ENCODE assay signal across 8 cellular contexts in genomic region chr22:29310863-29311339, GRCh38. TPM values are rescaled to one million over a fixed set of nuclear protein-coding genes. Genes with fewer than 3 reads are reported as not detected.
DNase-seq lines count a peak whose midpoint lies in the region; ATAC-seq, FAIRE-seq and TF ChIP-seq lines count a peak whose summit lies in the region.

No MANE protein-coding gene starts in this region.

- H3K36me3 ChIP-seq in PC-9 (ENCODE audit: low read depth) (no peaks in the 10 kb centered on the region), pancreas (no peaks in the 10 kb centered on the region), tibial artery (no peaks in the 10 kb centered on the region)

- H3K27ac ChIP-seq in PC-9: no peak overlapping the region
- H3K27ac ChIP-seq in pancreas: peak overlapping the region in 1 of 4 donors; percentile 54
- peak overlapping the region; percentile 89 to 91 for H3K27ac ChIP-seq in tibial artery

- H3K79me2 ChIP-seq in PC-9 (ENCODE audit: low read depth): 0 out of 2 replicates have a peak, but pooled peaks cover 7% of the 10 kb centered on the region

- H3K27me3 ChIP-seq in PC-9 (ENCODE audit: insufficient read depth, low read depth) (no peaks in the 10 kb centered on the region), pancreas (peaks cover 0 to 9% (median 3%) of the 10 kb centered on the region in 4 donors), tibial artery (peaks cover 0 to 31% of the 10 kb centered on the region in 2 donors)

- FAIRE-seq in pancreas (lab: Jason Lieb, UNC): no peak

- H3K4me1 ChIP-seq in PC-9 (replicated peaks; ENCODE audit: insufficient read depth): peaks cover 28% of the 10 kb centered on the region
- peaks cover 0 to 42% (median 20%) of the 10 kb centered on the region in 3 donors for H3K4me1 ChIP-seq in pancreas
- peaks cover 7 to 79% (median 77%) of the 10 kb centered on the region in 4 donors for H3K4me1 ChIP-seq in tibial artery

- 20 to 27% methylated on average over 15 to 18 of the region's 18 CpGs for WGBS in pancreas, 2 donors

- no peak overlapping the region for H3K4me3 ChIP-seq in PC-9
- H3K4me3 ChIP-seq in pancreas: no peak overlapping the region
- peak overlapping the region; percentile 32 to 35 for H3K4me3 ChIP-seq in tibial artery

- H3K4me2 ChIP-seq in PC-9: peak overlapping the region; percentile 37; the same call in 1 of the 2 replicates

- in situ Hi-C loops in ACHN (cut with HindIII; ENCODE audit: low pct_ligation_motif_present, low pct_unique_long_range_greater_than_20kb, low sequenced_read_pairs): no loop called here

- POLR2A ChIA-PET in PC-9 (lab: Charles Lee; ENCODE audit: unreplicated experiment): interaction anchor here (0.7 kb wide), 1 partner anchor 33 kb away, joined by 3 read pairs; no protein-coding TSS in a partner anchor

- TF ChIP-seq CTCF in GM20000 (IDR thresholded peaks at IDR 0.05; ENCODE audit: extremely low read depth, missing control alignments) (no peak), PC-9 (conservative IDR thresholded peaks at IDR 0.05) (no peak), pancreas (IDR thresholded peaks at IDR 0.05) (no peak), tibial artery (IDR thresholded peaks at IDR 0.05) (no peak)

- no peak overlapping the region for H2AFZ ChIP-seq in PC-9

- CTCF ChIA-PET in PC-9 (lab: Charles Lee): no interaction called here

- peak; percentile 59 to 82 (median 72) for ATAC-seq in pancreas
- ATAC-seq in GM21381 (IDR thresholded peaks at IDR 0.05; ENCODE audit: unreplicated experiment): no peak

- H3K9me2 ChIP-seq in PC-9 (ENCODE audit: insufficient read depth): no peaks in the 10 kb centered on the region

- peaks cover 18% of the 10 kb centered on the region; the same call in 1 of the 2 replicates for H3F3A ChIP-seq in PC-9 (ENCODE audit: insufficient read depth, low read depth)

- BruUV-seq in PC-9 (replicated peaks; lab: Mats Ljungman, UMichigan): no TSS peak

- no peaks in the 10 kb centered on the region for H4K20me1 ChIP-seq in PC-9 (ENCODE audit: insufficient read depth)

- DNase-seq in ACHN: peak; percentile 91
- peak; percentile 91 for DNase-seq in GM20000 (ENCODE audit: low spot score)
- peak; percentile 84 to 93 for DNase-seq in PC-9
- peak; percentile 52 for DNase-seq in activated naive CD4-positive, alpha-beta T cell treated with anti-CD3 and anti-CD28 coated beads, Interleukin-2, amount 50 U/mL, for 16 hours
- DNase-seq in glomerular endothelial cell (ENCODE audit: extremely low read depth, low read depth, low spot score): peak; percentile 68
- peak; percentile 94 to 99 (median 97) for DNase-seq in pancreas
- DNase-seq in tibial artery: peak; percentile 98 to 99

- intact Hi-C loops in PC-9 (cut with micrococcal nuclease; ENCODE audit: unreplicated experiment): loop anchor here (1.0 kb wide), 1 partner anchor 33 kb away; no protein-coding TSS in a partner anchor
- intact Hi-C loops in pancreas (cut with DNase I): no loop called here
- intact Hi-C loops in tibial artery (cut with DNase I; ENCODE audit: low total_unique reads): no loop called here

- no peaks in the 10 kb centered on the region for H3K9me3 ChIP-seq in PC-9 (ENCODE audit: insufficient read depth, low read depth)
- H3K9me3 ChIP-seq in pancreas: no peaks in the 10 kb centered on the region
- no peaks in the 10 kb centered on the region for H3K9me3 ChIP-seq in tibial artery

RNA-seq across cellular contexts. Expression of gene GAS2L1, which starts 4.5 kb away (rescaled TPM):
- total RNA-seq in PC-9 (2021) (15.2 and 16.6 TPM in 2 replicates), glomerular endothelial cell (43.1 and 47.0 TPM in 2 replicates), pancreas (10 to 100 TPM in 1 of 6 donors, 1 to 10 TPM in 5; 5.2 to 10.7 (median 7.8) TPM)
- 10 to 100 TPM; 11.7 to 13.6 TPM for polyA plus RNA-seq in pancreas

RNA-seq across cellular contexts. Expression of gene RASL10A, which starts 4.6 kb away (rescaled TPM):
- not detected in 2 replicates for total RNA-seq in PC-9 (2021)
- total RNA-seq in glomerular endothelial cell: 0.10 and 0.93 TPM in 2 replicates
- under 1 TPM; 0.24 to 0.61 (median 0.50) TPM for total RNA-seq in pancreas
- 1 to 10 TPM; 3.7 to 4.4 TPM for polyA plus RNA-seq in pancreas

RNA-seq across cellular contexts. Expression of gene EWSR1, which starts 42.8 kb away (rescaled TPM):
- total RNA-seq in PC-9 (2021) (136 and 200 TPM in 2 replicates), glomerular endothelial cell (209 and 216 TPM in 2 replicates), pancreas (100 to 1,000 TPM in 3 of 6 donors, 10 to 100 TPM in 3; 49.2 to 104 (median 87.5) TPM)
- 100 to 1,000 TPM; 136 to 257 TPM for polyA plus RNA-seq in pancreas

RNA-seq across cellular contexts. Expression of gene RHBDD3, which starts 43.1 kb away (rescaled TPM):
- total RNA-seq in PC-9 (2021) (17.6 and 21.9 TPM in 2 replicates), glomerular endothelial cell (43.1 and 45.6 TPM in 2 replicates), pancreas (10 to 100 TPM in 2 of 6 donors, 1 to 10 TPM in 4; 5.4 to 13.2 (median 9.0) TPM)
- 10 to 100 TPM; 36.2 to 38.2 TPM for polyA plus RNA-seq in pancreas

Comparison
In these comparisons a context has a peak if more than half of its experiments do, and no peak if none do; other contexts are left out.
1. H3K4me3 ChIP-seq: peak in tibial artery (2 of 2); none in PC-9 (single experiment) and pancreas (0 of 4).
2. Peak in every context shown above with its lines, with median percentiles within 50 percentile points of each other: DNase-seq.